In the genomic region with DNA sequence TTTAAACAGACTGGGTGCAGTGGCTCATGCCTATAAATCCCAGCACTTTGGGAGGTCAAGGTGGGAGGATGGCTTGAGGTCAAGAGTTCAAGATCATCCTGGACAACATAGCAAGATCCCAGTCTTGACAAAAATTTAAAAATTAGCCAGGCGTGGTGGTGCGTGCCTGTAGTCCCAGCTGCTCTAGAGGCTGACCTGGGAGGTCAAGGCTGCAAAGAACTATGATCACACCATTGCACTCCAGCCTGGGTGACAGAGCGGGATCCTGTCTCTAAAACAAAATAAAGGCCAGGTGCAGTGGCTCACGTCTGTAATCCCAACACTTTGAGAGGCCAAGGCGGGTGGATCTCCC, we compare ENCODE assay signal across 1 cellular context.
TF ChIP-seq lines count a peak whose summit lies in the region.

No MANE protein-coding gene starts in this region.

TF ChIP-seq in WTC11, 78 proteins besides CTCF, POLR2A, EP300 and RAD21 (continued from another document):
- TF ChIP-seq, protein P1, sequence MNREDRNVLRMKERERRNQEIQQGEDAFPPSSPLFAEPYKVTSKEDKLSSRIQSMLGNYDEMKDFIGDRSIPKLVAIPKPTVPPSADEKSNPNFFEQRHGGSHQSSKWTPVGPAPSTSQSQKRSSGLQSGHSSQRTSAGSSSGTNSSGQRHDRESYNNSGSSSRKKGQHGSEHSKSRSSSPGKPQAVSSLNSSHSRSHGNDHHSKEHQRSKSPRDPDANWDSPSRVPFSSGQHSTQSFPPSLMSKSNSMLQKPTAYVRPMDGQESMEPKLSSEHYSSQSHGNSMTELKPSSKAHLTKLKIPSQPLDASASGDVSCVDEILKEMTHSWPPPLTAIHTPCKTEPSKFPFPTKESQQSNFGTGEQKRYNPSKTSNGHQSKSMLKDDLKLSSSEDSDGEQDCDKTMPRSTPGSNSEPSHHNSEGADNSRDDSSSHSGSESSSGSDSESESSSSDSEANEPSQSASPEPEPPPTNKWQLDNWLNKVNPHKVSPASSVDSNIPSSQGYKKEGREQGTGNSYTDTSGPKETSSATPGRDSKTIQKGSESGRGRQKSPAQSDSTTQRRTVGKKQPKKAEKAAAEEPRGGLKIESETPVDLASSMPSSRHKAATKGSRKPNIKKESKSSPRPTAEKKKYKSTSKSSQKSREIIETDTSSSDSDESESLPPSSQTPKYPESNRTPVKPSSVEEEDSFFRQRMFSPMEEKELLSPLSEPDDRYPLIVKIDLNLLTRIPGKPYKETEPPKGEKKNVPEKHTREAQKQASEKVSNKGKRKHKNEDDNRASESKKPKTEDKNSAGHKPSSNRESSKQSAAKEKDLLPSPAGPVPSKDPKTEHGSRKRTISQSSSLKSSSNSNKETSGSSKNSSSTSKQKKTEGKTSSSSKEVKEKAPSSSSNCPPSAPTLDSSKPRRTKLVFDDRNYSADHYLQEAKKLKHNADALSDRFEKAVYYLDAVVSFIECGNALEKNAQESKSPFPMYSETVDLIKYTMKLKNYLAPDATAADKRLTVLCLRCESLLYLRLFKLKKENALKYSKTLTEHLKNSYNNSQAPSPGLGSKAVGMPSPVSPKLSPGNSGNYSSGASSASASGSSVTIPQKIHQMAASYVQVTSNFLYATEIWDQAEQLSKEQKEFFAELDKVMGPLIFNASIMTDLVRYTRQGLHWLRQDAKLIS (CRISPR knock-in tag; IDR thresholded peaks at IDR 0.05; ENCODE audit: borderline replicate concordance) = no peak
- no peak for TF ChIP-seq SMAD4 (CRISPR knock-in tag; IDR thresholded peaks at IDR 0.05)
- no peak for TF ChIP-seq FOXP1 (CRISPR knock-in tag; IDR thresholded peaks at IDR 0.05; ENCODE audit: borderline replicate concordance)
- TF ChIP-seq, protein P2, sequence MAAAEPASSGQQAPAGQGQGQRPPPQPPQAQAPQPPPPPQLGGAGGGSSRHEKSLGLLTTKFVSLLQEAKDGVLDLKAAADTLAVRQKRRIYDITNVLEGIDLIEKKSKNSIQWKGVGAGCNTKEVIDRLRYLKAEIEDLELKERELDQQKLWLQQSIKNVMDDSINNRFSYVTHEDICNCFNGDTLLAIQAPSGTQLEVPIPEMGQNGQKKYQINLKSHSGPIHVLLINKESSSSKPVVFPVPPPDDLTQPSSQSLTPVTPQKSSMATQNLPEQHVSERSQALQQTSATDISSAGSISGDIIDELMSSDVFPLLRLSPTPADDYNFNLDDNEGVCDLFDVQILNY (CRISPR knock-in tag; IDR thresholded peaks at IDR 0.05) = no peak
- TF ChIP-seq ZNF396 (CRISPR knock-in tag; IDR thresholded peaks at IDR 0.05; ENCODE audit: borderline replicate concordance) = no peak
- no peak for TF ChIP-seq GTF2I (CRISPR knock-in tag; conservative IDR thresholded peaks at IDR 0.05)
- TF ChIP-seq ZNF121 (CRISPR knock-in tag; IDR thresholded peaks at IDR 0.05) = no peak
- TF ChIP-seq TEAD1 (CRISPR knock-in tag; IDR thresholded peaks at IDR 0.05) = no peak
- TF ChIP-seq, protein P3, sequence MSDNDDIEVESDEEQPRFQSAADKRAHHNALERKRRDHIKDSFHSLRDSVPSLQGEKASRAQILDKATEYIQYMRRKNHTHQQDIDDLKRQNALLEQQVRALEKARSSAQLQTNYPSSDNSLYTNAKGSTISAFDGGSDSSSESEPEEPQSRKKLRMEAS (CRISPR knock-in tag; IDR thresholded peaks at IDR 0.05) = no peak
- TF ChIP-seq SMAD3 (CRISPR knock-in tag; IDR thresholded peaks at IDR 0.05; ENCODE audit: borderline replicate concordance) = no peak
